Comparison of ENCODE assay signal across 8 cellular contexts in the genomic region with DNA sequence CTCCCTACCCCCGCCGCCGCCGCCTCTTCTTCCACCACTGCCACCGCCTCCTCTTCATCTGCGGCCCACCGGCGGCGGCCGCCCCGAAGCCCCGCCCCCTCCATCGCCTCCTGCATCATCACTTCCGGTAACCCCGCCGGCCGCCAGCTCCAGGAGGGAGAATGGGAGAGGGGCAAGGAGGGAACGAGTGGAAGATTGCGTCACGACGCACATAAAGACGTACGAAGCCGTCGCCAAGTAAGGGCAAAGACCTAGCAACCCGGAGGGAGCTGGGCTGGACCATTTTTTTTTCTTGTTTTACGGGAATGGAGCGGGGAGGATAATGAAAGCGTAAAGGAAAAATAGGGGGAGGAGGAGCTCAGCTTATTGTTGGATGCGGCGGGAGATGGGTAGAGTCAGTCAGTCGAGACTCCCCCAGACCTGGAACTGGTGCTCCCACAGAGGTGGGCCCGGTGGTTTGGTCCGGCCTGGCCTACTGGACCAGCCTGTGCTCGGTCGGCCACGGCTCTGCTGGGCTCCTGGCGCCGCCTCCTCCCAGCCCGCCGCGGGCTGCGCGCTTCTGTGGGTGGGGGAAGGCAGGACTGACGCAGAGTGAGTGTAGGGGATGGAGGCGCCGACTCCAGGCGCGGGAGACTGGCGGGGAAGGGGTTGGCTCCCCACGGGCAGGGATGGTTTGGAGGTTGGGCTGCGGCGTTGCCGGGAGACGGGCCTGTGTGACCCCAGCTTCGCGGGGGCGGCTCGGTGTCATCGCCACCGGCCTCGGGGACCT. TPM values are rescaled to one million over a fixed set of nuclear protein-coding genes. Genes with fewer than 3 reads are reported as not detected.
DNase-seq lines count a peak whose midpoint lies in the region; ATAC-seq, FAIRE-seq and TF ChIP-seq lines count a peak whose summit lies in the region.

A gene with protein sequence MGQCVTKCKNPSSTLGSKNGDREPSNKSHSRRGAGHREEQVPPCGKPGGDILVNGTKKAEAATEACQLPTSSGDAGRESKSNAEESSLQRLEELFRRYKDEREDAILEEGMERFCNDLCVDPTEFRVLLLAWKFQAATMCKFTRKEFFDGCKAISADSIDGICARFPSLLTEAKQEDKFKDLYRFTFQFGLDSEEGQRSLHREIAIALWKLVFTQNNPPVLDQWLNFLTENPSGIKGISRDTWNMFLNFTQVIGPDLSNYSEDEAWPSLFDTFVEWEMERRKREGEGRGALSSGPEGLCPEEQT (minus strand): TSS at position 60 of the 769 bp plus-strand sequence. CDS start 37,820 bp downstream, outside the sequence.
A gene with protein sequence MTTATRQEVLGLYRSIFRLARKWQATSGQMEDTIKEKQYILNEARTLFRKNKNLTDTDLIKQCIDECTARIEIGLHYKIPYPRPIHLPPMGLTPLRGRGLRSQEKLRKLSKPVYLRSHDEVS (plus strand): TSS at position 473 of the 769 bp plus-strand sequence. CDS start 14,785 bp downstream, outside the sequence.

- peak within 1 kb of the TSS; percentile 95 to 97 for H3K27ac ChIP-seq in kidney (ENCODE audit: low read depth in 2 of 2, low read length in 2 of 2)

- no peaks in the 10 kb centered on the region for H3K9me3 ChIP-seq in kidney (ENCODE audit: control insufficient read depth in 1 of 2, low read length in 2 of 2)

- ATAC-seq in GM19035 (IDR thresholded peaks at IDR 0.05; ENCODE audit: unreplicated experiment): peak; percentile 78
- peak; percentile 66 for ATAC-seq in HG03354 (IDR thresholded peaks at IDR 0.05; ENCODE audit: poor library complexity, severe bottlenecking, unreplicated experiment)

- intact Hi-C loops in kidney (cut with DNase I): no loop called here

- peak; percentile 11 for FAIRE-seq in kidney (lab: Jason Lieb, UNC)

- H3K4me1 ChIP-seq in kidney (ENCODE audit: control insufficient read depth in 1 of 2, insufficient read depth in 1 of 2, low read depth in 1 of 2, low read length in 2 of 2): peaks cover 12 to 26% of the 10 kb centered on the region in 2 donors

- H3K9ac ChIP-seq in kidney (ENCODE audit: low read length in 2 of 2): peak within 1 kb of the TSS; percentile 86 to 90

- TF ChIP-seq CTCF in AG09309 (IDR thresholded peaks at IDR 0.05; ENCODE audit: control insufficient read depth, insufficient read depth, low read depth, low read length, missing control alignments) (no peak), kidney (IDR thresholded peaks at IDR 0.05; ENCODE audit: borderline replicate concordance, extremely low read depth, insufficient read depth) (no peak)

- H3K36me3 ChIP-seq in kidney (ENCODE audit: control insufficient read depth in 1 of 2, insufficient read depth in 2 of 2, low read length in 2 of 2): no peaks in the 10 kb centered on the region

- H3K4me3 ChIP-seq in AG09309 (ENCODE audit: control insufficient read depth, low read depth, low read length) (peak within 1 kb of the TSS; percentile 93), kidney (ENCODE audit: low read length in 2 of 2) (peak within 1 kb of the TSS; percentile 81 to 83)

- DNase-seq in AG09309 (ENCODE audit: low read depth): peak; percentile 98
- peak; percentile 98 for DNase-seq in NCI-H510A (lab: John Stamatoyannopoulos, UW)
- peak; percentile 77 for DNase-seq in activated CD4-positive, alpha-beta T cell treated with anti-CD3 and anti-CD28 coated beads for 1 hour
- peak; percentile 98 for DNase-seq in cerebellum (ENCODE audit: low spot score)
- DNase-seq in kidney: peak; percentile 99
- peak; percentile 95 for DNase-seq in stimulated activated CD4-positive, alpha-beta T cell treated with anti-CD3 and anti-CD28 coated beads, Interleukin-15, amount 100 ng/mL, for 24 hours

RNA-seq across cellular contexts. Expression of the first gene that starts in this region (rescaled TPM):
- total RNA-seq in cerebellum (9.7 TPM), kidney (16.3 TPM)
- polyA plus RNA-seq in kidney (ENCODE audit: insufficient read depth, low read depth, low replicate concordance): 3.5 TPM

RNA-seq across cellular contexts. Expression of the second gene that starts in this region (rescaled TPM):
- total RNA-seq in cerebellum: 29.3 TPM
- total RNA-seq in kidney: 31.7 TPM
- polyA plus RNA-seq in kidney (ENCODE audit: insufficient read depth, low read depth, low replicate concordance): 61.5 TPM

Comparison
In these comparisons a context has a peak if more than half of its experiments do, and no peak if none do; other contexts are left out.
1. Peak in every context shown above with its lines: DNase-seq, ATAC-seq, H3K4me3 ChIP-seq and H3K27ac ChIP-seq.